1 cellular context compared by ENCODE assay signal in the genomic region with DNA sequence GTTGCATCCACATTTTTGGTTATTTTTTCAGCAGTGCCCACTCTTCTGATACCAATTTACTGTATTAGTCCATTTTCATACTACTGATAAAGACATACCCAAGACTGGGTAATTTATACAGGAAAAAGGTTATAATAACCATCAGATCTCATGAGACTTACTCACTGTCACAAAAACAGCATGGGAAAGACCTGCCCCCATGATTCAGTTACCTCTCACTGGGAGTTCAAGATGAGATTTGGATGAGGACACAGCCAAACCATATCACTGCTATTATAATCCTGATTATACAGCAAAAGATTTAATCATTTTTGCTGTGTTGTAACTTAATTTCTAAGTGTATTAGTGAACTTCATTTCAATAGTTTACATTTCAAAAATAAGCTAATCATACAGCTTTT.
TF ChIP-seq lines count a peak whose summit lies in the region.

No MANE protein-coding gene starts in this region.

TF ChIP-seq in IMR-90, 13 proteins besides CTCF, POLR2A, EP300 and RAD21:
- no peak for TF ChIP-seq RCOR1 (IDR thresholded peaks at IDR 0.05; ENCODE audit: insufficient replicate concordance, low read length)
- TF ChIP-seq NFE2L2 (IDR thresholded peaks at IDR 0.05; ENCODE audit: low read depth, low read length), result no peak
- TF ChIP-seq, protein P1, sequence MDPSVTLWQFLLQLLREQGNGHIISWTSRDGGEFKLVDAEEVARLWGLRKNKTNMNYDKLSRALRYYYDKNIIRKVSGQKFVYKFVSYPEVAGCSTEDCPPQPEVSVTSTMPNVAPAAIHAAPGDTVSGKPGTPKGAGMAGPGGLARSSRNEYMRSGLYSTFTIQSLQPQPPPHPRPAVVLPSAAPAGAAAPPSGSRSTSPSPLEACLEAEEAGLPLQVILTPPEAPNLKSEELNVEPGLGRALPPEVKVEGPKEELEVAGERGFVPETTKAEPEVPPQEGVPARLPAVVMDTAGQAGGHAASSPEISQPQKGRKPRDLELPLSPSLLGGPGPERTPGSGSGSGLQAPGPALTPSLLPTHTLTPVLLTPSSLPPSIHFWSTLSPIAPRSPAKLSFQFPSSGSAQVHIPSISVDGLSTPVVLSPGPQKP (IDR thresholded peaks at IDR 0.05; ENCODE audit: borderline replicate concordance, low read depth, low read length), result no peak
- no peak for TF ChIP-seq RFX5 (IDR thresholded peaks at IDR 0.05; ENCODE audit: low read depth, low read length)
- no peak for TF ChIP-seq BHLHE40 (IDR thresholded peaks at IDR 0.05; ENCODE audit: low read depth, low read length)
- no peak for TF ChIP-seq CEBPB (IDR thresholded peaks at IDR 0.05; ENCODE audit: low read depth, low read length)
- no peak for TF ChIP-seq MAFK (IDR thresholded peaks at IDR 0.05; ENCODE audit: low read depth, low read length)
- no peak for TF ChIP-seq CHD1 (IDR thresholded peaks at IDR 0.05; ENCODE audit: low read depth, low read length)
- no peak for TF ChIP-seq USF2 (IDR thresholded peaks at IDR 0.05; ENCODE audit: low read depth, low read length)
- TF ChIP-seq FOS (IDR thresholded peaks at IDR 0.05; ENCODE audit: low read depth, low read length), result no peak
- TF ChIP-seq MAZ (IDR thresholded peaks at IDR 0.05; ENCODE audit: borderline replicate concordance, low read depth, low read length), result no peak
- no peak for TF ChIP-seq MXI1 (IDR thresholded peaks at IDR 0.05; ENCODE audit: borderline replicate concordance, low read depth, low read length)
- TF ChIP-seq SMC3 (IDR thresholded peaks at IDR 0.05; ENCODE audit: low read depth, low read length), result no peak
TF ChIP-seq in IMR-90: peak in this region for 0.
